In the genomic region with DNA sequence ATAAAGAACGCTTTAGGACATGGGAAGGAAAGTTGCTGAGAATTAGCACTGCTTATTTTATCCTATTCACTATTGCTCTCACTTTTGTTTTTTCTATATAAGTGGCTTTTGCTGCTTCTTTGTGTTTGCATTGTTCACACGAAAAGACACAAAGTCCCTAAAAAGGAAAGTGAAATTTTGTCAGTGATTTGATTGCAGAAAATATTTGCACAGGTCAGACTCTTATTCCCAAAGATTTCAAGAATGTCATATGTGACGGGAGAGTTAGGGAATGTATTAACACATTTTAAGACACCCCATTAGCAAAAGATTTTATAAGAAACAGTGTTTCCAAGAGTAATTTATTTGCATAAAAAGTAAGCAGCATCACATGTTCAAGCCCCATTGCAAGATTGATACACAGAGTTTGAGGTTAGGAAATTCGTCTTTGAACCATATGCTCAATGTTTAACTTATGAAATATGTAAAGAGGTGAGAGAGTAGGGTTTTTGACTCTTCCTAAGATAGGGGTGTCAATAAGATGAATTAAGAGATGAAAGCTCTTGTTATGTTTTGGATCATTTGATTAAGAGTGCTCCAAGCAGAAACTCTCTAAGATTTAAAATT, we compare ENCODE assay signal across 19 cellular contexts. TPM values are rescaled to one million over a fixed set of nuclear protein-coding genes. Genes with fewer than 3 reads are reported as not detected.
DNase-seq lines count a peak whose midpoint lies in the region; ATAC-seq, FAIRE-seq and TF ChIP-seq lines count a peak whose summit lies in the region.
"Had no signal": no experiment of that assay in that cellular context is flagged by ENCODE, and none has a peak within 500 bp of the region (broad histone marks: within the 10 kb centered on the region; RNA-seq: fewer than 3 reads in every experiment).

No MANE protein-coding gene starts in this region.

- no peak for TF ChIP-seq POLR2A in HepG2 (IDR thresholded peaks at IDR 0.05; ENCODE audit: insufficient read depth in 1 of 2, low read depth in 2 of 2, low read length in 2 of 2)

- H3K27me3 ChIP-seq in liver (ENCODE audit: control insufficient read depth in 4 of 4, insufficient read depth in 4 of 4, low read length in 3 of 4) (no peaks in the 10 kb centered on the region), HepG2 (ENCODE audit: control insufficient read depth in 1 of 2, insufficient read depth in 2 of 2, low read length in 2 of 2) (no peaks in the 10 kb centered on the region), MM.1S (replicated peaks; ENCODE audit: insufficient read depth, low read length) (no peaks in the 10 kb centered on the region)
- H3K27me3 ChIP-seq: BLaER1 had no signal

- in situ Hi-C loops in HepG2 (cut with HindIII; ENCODE audit: extremely low pct_ligation_motif_present, low pct_unique_long_range_greater_than_20kb) = no loop called here

- H3K4me2 ChIP-seq in HepG2 (ENCODE audit: low read depth, low read length) (no peak overlapping the region), MM.1S (ENCODE audit: low read depth, low read length) (no peak overlapping the region)
- H3K4me2 ChIP-seq: BLaER1, KMS-11 had no signal

- no peaks in the 10 kb centered on the region for H3K79me2 ChIP-seq in HepG2 (ENCODE audit: insufficient read depth, low read length)
- no peaks in the 10 kb centered on the region for H3K79me2 ChIP-seq in MM.1S (ENCODE audit: low read length)

- H2AFZ ChIP-seq in HepG2 (ENCODE audit: low read length) (no peak overlapping the region), MM.1S (ENCODE audit: low read length) (no peak overlapping the region)
- H2AFZ ChIP-seq: GM23248 had no signal

- H3F3A ChIP-seq in MM.1S (ENCODE audit: insufficient read depth, low read length) = no peaks in the 10 kb centered on the region

- H3K4me1 ChIP-seq in liver (ENCODE audit: control insufficient read depth in 4 of 4, insufficient read depth in 4 of 4, low read length in 3 of 4) (peaks cover 0 to 5% (median 4%) of the 10 kb centered on the region in 4 donors), HepG2 (ENCODE audit: insufficient read depth, low read length) (no peaks in the 10 kb centered on the region), MM.1S (ENCODE audit: low read length) (no peaks in the 10 kb centered on the region)
- H3K4me1 ChIP-seq: BLaER1 had no signal

- ATAC-seq in HepG2 (no peak), left lobe of liver (peak; percentile 70)
- ATAC-seq: HCT116 had no signal

- DNase-seq in HepG2 (ENCODE audit: low spot score) (no peak), MM.1S (peak; percentile 15), left lobe of liver (ENCODE audit: low spot score) (no peak), HTR-8/SVneo (ENCODE audit: insufficient read length, low spot score) (no peak), middle frontal gyrus (ENCODE audit: extremely low spot score, low spot score) (no peak), NCI-H2029 treated with DMSO at 0.1 percent for 48 hours (lab: John Stamatoyannopoulos, UW) (no peak), NCI-H2171 (lab: John Stamatoyannopoulos, UW) (no peak)
- DNase-seq: AML-193, DMS79, GM23248 had no signal

- TF ChIP-seq EP300 in HepG2 (IDR thresholded peaks at IDR 0.05; ENCODE audit: low read depth in 2 of 2, low read length in 2 of 2) (no peak), HepG2 (CRISPR knock-in tag; IDR thresholded peaks at IDR 0.05; ENCODE audit: borderline replicate concordance) (no peak)

- H4K20me1 ChIP-seq in HepG2 (ENCODE audit: insufficient read depth, low read length) (no peaks in the 10 kb centered on the region), MM.1S (ENCODE audit: insufficient read depth, low read length) (no peaks in the 10 kb centered on the region)
- H4K20me1 ChIP-seq: BLaER1 had no signal

- FAIRE-seq in HepG2 (lab: Jason Lieb, UNC) = no peak
- no peak for FAIRE-seq in HTR-8/SVneo (lab: Jason Lieb, UNC)
- FAIRE-seq: GM12891, H54 had no signal

- H3K27ac ChIP-seq in liver (ENCODE audit: low read depth in 1 of 2, low read length in 2 of 2) (peak overlapping the region in 1 of 2 donors; percentile 31), HepG2 (ENCODE audit: extremely low read length, insufficient read depth, low read length) (no peak overlapping the region), MM.1S (ENCODE audit: low read length) (no peak overlapping the region)
- H3K27ac ChIP-seq: 22Rv1, BLaER1, GM23248, KMS-11 had no signal

- H3K9me2 ChIP-seq in MM.1S (replicated peaks; ENCODE audit: insufficient read depth, low read length) = no peaks in the 10 kb centered on the region

- H3K36me3 ChIP-seq in liver (ENCODE audit: control insufficient read depth in 4 of 4, insufficient read depth in 3 of 4, low read depth in 1 of 4, low read length in 3 of 4) = no peaks in the 10 kb centered on the region
- no peaks in the 10 kb centered on the region for H3K36me3 ChIP-seq in HepG2 (replicated peaks in 1 of 2; ENCODE audit: control insufficient read depth in 1 of 2, insufficient read depth in 2 of 2, low read length in 2 of 2)
- no peaks in the 10 kb centered on the region for H3K36me3 ChIP-seq in MM.1S (replicated peaks; ENCODE audit: insufficient read depth, low read length)
- H3K36me3 ChIP-seq: BLaER1 had no signal

- no TSS peak for BruUV-seq in HepG2 (replicated peaks; lab: Mats Ljungman, UMichigan)

- TF ChIP-seq RAD21 in liver (IDR thresholded peaks at IDR 0.05) = no peak
- no peak for TF ChIP-seq RAD21 in HepG2 (CRISPR knock-in tag; IDR thresholded peaks at IDR 0.05)

- POLR2A ChIA-PET in HepG2 (lab: Yijun Ruan, JAX) = no interaction called here

- H3K9ac ChIP-seq in liver (ENCODE audit: low read depth in 1 of 2, low read length in 2 of 2) = peak overlapping the region in 1 of 2 donors; percentile 29
- no peak overlapping the region for H3K9ac ChIP-seq in HepG2 (ENCODE audit: insufficient read depth, low read depth, low read length)
- no peak overlapping the region for H3K9ac ChIP-seq in MM.1S (ENCODE audit: low read length)
- H3K9ac ChIP-seq: BLaER1, GM23248, KMS-11 had no signal

- TF ChIP-seq CTCF in liver (IDR thresholded peaks at IDR 0.05; ENCODE audit: low read depth, low read length, missing input control) (no peak), HepG2 (CRISPR knock-in tag; IDR thresholded peaks at IDR 0.05) (no peak), MM.1S (IDR thresholded peaks at IDR 0.05; ENCODE audit: low read length) (no peak)

- WGBS in liver = 25% methylated on average over 4 of the region's 4 CpGs
- 33% methylated on average over 4 of the region's 4 CpGs for WGBS in HepG2 (ENCODE audit: low lambda C conversion rate)

- intact Hi-C loops in HepG2 (cut with micrococcal nuclease; ENCODE audit: unreplicated experiment) = no loop called here

- peak overlapping the region; percentile 39 to 47 (median 46) for H3K4me3 ChIP-seq in liver (ENCODE audit: low read depth in 1 of 3, low read length in 3 of 3)
- H3K4me3 ChIP-seq in HepG2 (replicated peaks in 1 of 3; ENCODE audit: insufficient read depth in 1 of 3, low read depth in 2 of 3, low read length in 3 of 3) = no peak overlapping the region
- no peak overlapping the region for H3K4me3 ChIP-seq in MM.1S (ENCODE audit: low read length)
- H3K4me3 ChIP-seq: BLaER1, GM23248 had no signal

- H3K9me3 ChIP-seq in liver (ENCODE audit: control insufficient read depth in 4 of 4, low read length in 3 of 4) (no peaks in the 10 kb centered on the region), HepG2 (ENCODE audit: low read length) (no peaks in the 10 kb centered on the region), MM.1S (replicated peaks; ENCODE audit: insufficient read depth, low read length) (no peaks in the 10 kb centered on the region)
- H3K9me3 ChIP-seq: BLaER1 had no signal

- CTCF ChIA-PET in HepG2 (lab: Yijun Ruan, JAX; ENCODE audit: low intra/inter-chr PET ratio, low total read pairs) = no interaction called here

TF ChIP-seq in liver, 16 proteins besides CTCF, POLR2A, EP300 and RAD21 (continues in another document):
- TF ChIP-seq, protein P1, sequence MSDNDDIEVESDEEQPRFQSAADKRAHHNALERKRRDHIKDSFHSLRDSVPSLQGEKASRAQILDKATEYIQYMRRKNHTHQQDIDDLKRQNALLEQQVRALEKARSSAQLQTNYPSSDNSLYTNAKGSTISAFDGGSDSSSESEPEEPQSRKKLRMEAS (IDR thresholded peaks at IDR 0.05) = no peak
- TF ChIP-seq HNF4A (conservative IDR thresholded peaks at IDR 0.05) (peak; percentile 22 to 24), TAF1 (conservative IDR thresholded peaks at IDR 0.05) (no peak)

TF ChIP-seq in HepG2, 621 proteins besides CTCF, POLR2A, EP300 and RAD21 (continues in another document):
- TF ChIP-seq, protein P2, sequence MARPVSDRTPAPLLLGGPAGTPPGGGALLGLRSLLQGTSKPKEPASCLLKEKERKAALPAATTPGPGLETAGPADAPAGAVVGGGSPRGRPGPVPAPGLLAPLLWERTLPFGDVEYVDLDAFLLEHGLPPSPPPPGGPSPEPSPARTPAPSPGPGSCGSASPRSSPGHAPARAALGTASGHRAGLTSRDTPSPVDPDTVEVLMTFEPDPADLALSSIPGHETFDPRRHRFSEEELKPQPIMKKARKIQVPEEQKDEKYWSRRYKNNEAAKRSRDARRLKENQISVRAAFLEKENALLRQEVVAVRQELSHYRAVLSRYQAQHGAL (CRISPR knock-in tag; IDR thresholded peaks at IDR 0.05; ENCODE audit: not compliant biosample characterization) = no peak
- TF ChIP-seq HMG20B (CRISPR knock-in tag; conservative IDR thresholded peaks at IDR 0.05) = no peak

RNA-seq across cellular contexts. Expression of a gene that starts 57.0 kb away (rescaled TPM):
- 1 to 10 TPM in 1 of 2 donors, under 1 TPM in 1; 0.89 to 4.5 TPM for total RNA-seq in liver
- polyA plus RNA-seq in liver = 1 to 10 TPM in 1 of 2 donors, under 1 TPM in 1; 0.54 to 2.0 TPM
- 3.7 and 4.4 TPM in 2 replicates for total RNA-seq in HepG2 (2016; rRNA removed; fragmentation: Illumina TruSeq; extraction: Trizol)
- total RNA-seq in HepG2 (2016; cell fraction: cytosol; rRNA removed; fragmentation: Illumina TruSeq; extraction: Trizol; ENCODE audit: low read depth) = 2.3 and 2.6 TPM in 2 replicates
- 3.8 and 5.9 TPM in 2 replicates for total RNA-seq in HepG2 (2016; cell fraction: insoluble cytoplasmic fraction; rRNA removed; fragmentation: Illumina TruSeq; extraction: Trizol)
- total RNA-seq in HepG2 (2016; cell fraction: membrane; rRNA removed; fragmentation: Illumina TruSeq; extraction: Trizol) = 4.5 TPM in 2 replicates
- total RNA-seq in HepG2 (2016; cell fraction: nucleus; rRNA removed; fragmentation: Illumina TruSeq; extraction: Trizol) = 6.1 and 6.7 TPM in 2 replicates
- polyA plus RNA-seq in HepG2 (2011; rRNA removed) = 2.3 TPM in 2 replicates
- 1.8 and 2.1 TPM in 2 replicates for polyA plus RNA-seq in HepG2 (2011; cell fraction: cytosol; rRNA removed)
- 2.3 and 3.0 TPM in 2 replicates for polyA plus RNA-seq in HepG2 (2011; cell fraction: nucleus; rRNA removed)
- polyA plus RNA-seq in HepG2 (2012) = 3.4 and 4.2 TPM in 2 replicates
- 2.0 TPM in 2 replicates for polyA plus RNA-seq in HepG2 (2016; cell fraction: cytosol; fragmentation: Illumina TruSeq; extraction: Trizol; ENCODE audit: low read depth)
- 3.3 and 4.7 TPM in 2 replicates for polyA plus RNA-seq in HepG2 (2016; cell fraction: insoluble cytoplasmic fraction; fragmentation: Illumina TruSeq; extraction: Trizol; ENCODE audit: low read depth)
- polyA plus RNA-seq in HepG2 (2016; cell fraction: membrane; fragmentation: Illumina TruSeq; extraction: Trizol; ENCODE audit: low read depth) = 3.4 and 4.8 TPM in 2 replicates
- polyA plus RNA-seq in HepG2 (2016; cell fraction: nucleus; fragmentation: Illumina TruSeq; extraction: Trizol; ENCODE audit: insufficient read depth, low read depth) = 3.9 and 5.5 TPM in 2 replicates
- polyA minus RNA-seq in HepG2 (2011; rRNA and poly(A)+ RNA removed; ENCODE audit: low replicate concordance) = 1.4 and 2.4 TPM in 2 replicates
- polyA minus RNA-seq in HepG2 (2011; cell fraction: cytosol; rRNA and poly(A)+ RNA removed) = 0.53 and 0.69 TPM in 2 replicates
- polyA minus RNA-seq in HepG2 (2011; cell fraction: nucleus; rRNA and poly(A)+ RNA removed) = 30.6 and 38.0 TPM in 2 replicates
- total RNA-seq in left lobe of liver = 0.30 TPM
- total RNA-seq: G401, HT-29 had no signal

Comparison
In these comparisons a context has a peak if more than half of its experiments do, and no peak if none do; other contexts are left out.
1. H3K4me3 ChIP-seq: peak in liver (3 of 3); none in HepG2 (0 of 3) and MM.1S (single experiment).